ENCODE assay signal across 14 cellular contexts in the genomic region with DNA sequence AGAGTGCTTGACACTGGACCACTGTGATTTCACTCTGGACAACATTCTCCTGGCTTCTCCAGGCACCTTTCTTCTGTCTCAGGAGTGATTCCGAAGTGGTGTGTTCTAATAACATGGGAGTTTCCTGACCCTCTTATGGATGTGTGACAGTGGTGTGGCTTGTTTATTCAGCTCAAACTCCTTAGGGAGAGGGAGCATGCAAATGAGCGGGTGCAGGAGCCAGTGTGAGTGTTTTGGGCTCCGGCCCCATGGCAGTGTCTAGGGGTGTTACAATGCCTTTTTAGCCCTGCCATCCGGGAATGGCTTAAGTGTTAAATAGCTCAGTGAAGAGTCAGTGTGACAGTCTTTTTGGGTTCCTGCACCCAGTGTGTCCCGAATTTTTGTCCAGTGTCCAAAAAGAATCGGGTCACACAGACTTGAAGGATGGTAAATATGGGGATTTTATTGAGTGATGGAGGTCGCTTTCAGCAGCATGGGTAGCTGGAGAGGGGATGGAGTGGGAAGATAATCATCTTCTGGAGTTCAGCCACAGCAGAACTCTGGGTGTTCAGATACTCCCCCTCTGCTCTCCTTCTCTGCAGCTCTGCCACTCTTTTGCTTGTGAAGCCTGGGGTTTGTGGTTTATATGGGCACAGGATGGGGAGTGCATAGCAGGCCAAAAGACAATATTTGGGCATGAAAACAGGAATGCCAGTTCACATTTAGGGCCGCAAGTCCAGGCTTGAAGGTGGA.
"Had no signal": no experiment of that assay in that cellular context is flagged by ENCODE, and none has a peak within 500 bp of the region (broad histone marks: within the 10 kb centered on the region; RNA-seq: fewer than 3 reads in every experiment).

No MANE protein-coding gene starts in this region.

- FAIRE-seq: small intestine, TTC549 had no signal

- H3K36me3 ChIP-seq: adrenal gland, tibial artery had no signal

- H3K27me3 Mint-ChIP-seq: dendritic cell treated with granulocyte-macrophage colony-stimulating factor and Interleukin-4, amounts not matched to agents 40 ng/mL and 50 ng/mL, for 4 days had no signal

- H3K27ac ChIP-seq: adrenal gland, body of pancreas, tibial artery had no signal

- H3K4me1 Mint-ChIP-seq: T-helper 17 cell had no signal

- H3K4me3 Mint-ChIP-seq: dendritic cell treated with granulocyte-macrophage colony-stimulating factor and Interleukin-4, amounts not matched to agents 40 ng/mL and 50 ng/mL, for 4 days; T-helper 17 cell had no signal

- H3K27ac Mint-ChIP-seq: dendritic cell treated with granulocyte-macrophage colony-stimulating factor and Interleukin-4, amounts not matched to agents 40 ng/mL and 50 ng/mL, for 4 days; T-helper 17 cell had no signal

- ATAC-seq: activated CD4-positive, CD25-positive, alpha-beta regulatory T cell treated with anti-CD3 and anti-CD28 coated beads, Interleukin-2, amount 50 U/mL, for 24 hours; body of pancreas; left lobe of liver; SK-N-SH treated with all-trans-retinoic acid at 6 μM for 48 hours; T-helper 17 cell had no signal

- H3K4me1 ChIP-seq: adrenal gland, body of pancreas, tibial artery had no signal

- H3K4me3 ChIP-seq: adrenal gland, body of pancreas, tibial artery had no signal

- H3K27me3 ChIP-seq: adrenal gland, body of pancreas, tibial artery had no signal

- H3K9me3 ChIP-seq: adrenal gland, body of pancreas, tibial artery had no signal

- DNase-seq: activated naive CD4-positive, alpha-beta T cell treated with anti-CD3 and anti-CD28 coated beads, Interleukin-2, amount 50 U/mL, for 16 hours; activated T-cell treated with anti-CD3 and anti-CD28 coated beads, Interleukin-2, amount 50 U/mL, for 1 hour; adrenal gland; body of pancreas; cerebellar nuclear complex; mesenchymal stem cell; small intestine; T-helper 17 cell; tibial artery had no signal
